Comparison of ENCODE assay signal across 15 cellular contexts in genomic region chr13:30746816-30747215, GRCh38. TPM values are rescaled to one million over a fixed set of nuclear protein-coding genes. Genes with fewer than 3 reads are reported as not detected.
DNase-seq lines count a peak whose midpoint lies in the region; ATAC-seq and TF ChIP-seq lines count a peak whose summit lies in the region.
"Had no signal": no experiment of that assay in that cellular context is flagged by ENCODE, and none has a peak within 500 bp of the region (broad histone marks: within the 10 kb centered on the region; RNA-seq: fewer than 3 reads in every experiment).

No MANE protein-coding gene starts in this region.

- no peaks in the 10 kb centered on the region for H3K27me3 ChIP-seq in Panc1 (ENCODE audit: control insufficient read depth, insufficient read depth, low read length)
- no peaks in the 10 kb centered on the region for H3K27me3 ChIP-seq in gastrocnemius medialis

- DNase-seq in LHCN-M2 (ENCODE audit: low read depth) (peak; percentile 81), Panc1 (ENCODE audit: low read depth, low spot score) (no peak), myocyte (ENCODE audit: low read depth) (peak; percentile 88), gastrocnemius medialis (no peak), type B pancreatic cell (ENCODE audit: extremely low spot score, unreplicated experiment) (no peak), T1000 (lab: John Stamatoyannopoulos, UW) (no peak), NCI-H1048 (lab: John Stamatoyannopoulos, UW) (no peak)
- DNase-seq: CD8-positive, alpha-beta T cell; H7; Karpas-422; NCI-H1436; NCI-H2029 treated with DMSO at 0.1 percent for 48 hours; Right ventricle myocardium superior had no signal

- CTCF ChIA-PET in Panc1 (lab: Charles Lee), result no interaction called here

- peaks cover 28% of the 10 kb centered on the region for H3K27me3 Mint-ChIP-seq in type B pancreatic cell
- H3K27me3 Mint-ChIP-seq: B cell had no signal

- H3K9me3 ChIP-seq in Panc1 (ENCODE audit: control insufficient read depth, insufficient read depth, low read depth, low read length) (no peaks in the 10 kb centered on the region), gastrocnemius medialis (no peaks in the 10 kb centered on the region)

- intact Hi-C loops in Panc1 (cut with micrococcal nuclease; ENCODE audit: unreplicated experiment), result loop anchor here (10.0 kb wide), 1 partner anchor 48 kb away; no protein-coding TSS in a partner anchor
- intact Hi-C loops in gastrocnemius medialis (cut with DNase I; ENCODE audit: low total_unique reads), result no loop called here

- POLR2A ChIA-PET in Panc1 (lab: Charles Lee), result no interaction called here

- TF ChIP-seq CTCF in Panc1 (IDR thresholded peaks at IDR 0.05), result no peak
- TF ChIP-seq CTCF in gastrocnemius medialis (IDR thresholded peaks at IDR 0.05 in 4 of 5, conservative IDR thresholded peaks at IDR 0.05 in 1 of 5), result no peak
- TF ChIP-seq CTCF in type B pancreatic cell (conservative IDR thresholded peaks at IDR 0.05), result no peak

- in situ Hi-C loops in Panc1 (cut with HindIII; ENCODE audit: low pct_unique_long_range_greater_than_20kb, low sequenced_read_pairs), result no loop called here
- in situ Hi-C loops in gastrocnemius medialis (cut with MboI; ENCODE audit: low sequenced_read_pairs in 4 of 4), result no loop called here

- BruUV-seq in Panc1 (replicated peaks; lab: Mats Ljungman, UMichigan), result no TSS peak

- H3K36me3 ChIP-seq in Panc1 (ENCODE audit: control insufficient read depth, insufficient read depth, low read length) (no peaks in the 10 kb centered on the region), gastrocnemius medialis (no peaks in the 10 kb centered on the region)

- H3K9me3 Mint-ChIP-seq in type B pancreatic cell, result no peaks in the 10 kb centered on the region
- H3K9me3 Mint-ChIP-seq: CD8-positive, alpha-beta T cell had no signal

- peaks cover 28% of the 10 kb centered on the region for H3K4me1 ChIP-seq in Panc1 (ENCODE audit: control insufficient read depth, insufficient read depth, low read length)
- H3K4me1 ChIP-seq in gastrocnemius medialis, result peaks cover 40 to 41% of the 10 kb centered on the region in 2 donors

- H3K4me1 Mint-ChIP-seq in type B pancreatic cell (ENCODE audit: unreplicated experiment), result peaks cover 28% of the 10 kb centered on the region

- H3K27ac ChIP-seq in Panc1 (ENCODE audit: low read length) (peak overlapping the region; percentile 91), gastrocnemius medialis (peak overlapping the region; percentile 56 to 71 (median 61))

- no peak overlapping the region for H3K4me3 Mint-ChIP-seq in type B pancreatic cell
- H3K4me3 Mint-ChIP-seq: B cell had no signal

- no peak for TF ChIP-seq POLR2A in gastrocnemius medialis (IDR thresholded peaks at IDR 0.05)

- H3K27ac Mint-ChIP-seq in type B pancreatic cell, result no peak overlapping the region
- H3K27ac Mint-ChIP-seq: B cell had no signal

- H3K36me3 Mint-ChIP-seq in type B pancreatic cell, result no peaks in the 10 kb centered on the region

- H3K4me3 ChIP-seq in Panc1 (ENCODE audit: low read depth in 2 of 2, low read length in 2 of 2), result no peak overlapping the region
- no peak overlapping the region for H3K4me3 ChIP-seq in gastrocnemius medialis

- ATAC-seq in Panc1 (no peak), gastrocnemius medialis (peak; percentile 71 to 80), HG03520 (IDR thresholded peaks at IDR 0.05; ENCODE audit: unreplicated experiment) (no peak)
- ATAC-seq: CD8-positive, alpha-beta T cell had no signal

RNA-seq across cellular contexts. Expression of gene ALOX5AP, which starts 11.5 kb away (rescaled TPM):
- total RNA-seq in LHCN-M2 (2014; rRNA removed), result 1.2 and 1.6 TPM in 2 replicates
- 0.96 TPM for polyA plus RNA-seq in LHCN-M2 (2012)
- 2.1 TPM for total RNA-seq in Panc1 (2021; ENCODE audit: unreplicated experiment)
- 0.65 TPM for polyA plus RNA-seq in Panc1 (2012; ENCODE audit: insufficient read length)
- total RNA-seq in myocyte, result not detected in 2 replicates
- polyA plus RNA-seq in myocyte (2012), result 1.3 TPM
- 1 to 10 TPM; 5.3 to 9.1 (median 7.1) TPM for total RNA-seq in gastrocnemius medialis
- 0.31 TPM in 1 of 2 replicates, not detected in the other for total RNA-seq in type B pancreatic cell (ENCODE audit: low replicate concordance)
- total RNA-seq: H7 had no signal

Comparison
In these comparisons a context has a peak if more than half of its experiments do, and no peak if none do; other contexts are left out.
1. DNase-seq: peak in LHCN-M2 (single experiment) and myocyte (single experiment); none in Panc1 (single experiment), gastrocnemius medialis (0 of 2), type B pancreatic cell (single experiment), T1000 (single experiment) and NCI-H1048 (single experiment).
2. ATAC-seq: peak in gastrocnemius medialis (2 of 2); none in Panc1 (single experiment) and HG03520 (single experiment).